In the genomic region with DNA sequence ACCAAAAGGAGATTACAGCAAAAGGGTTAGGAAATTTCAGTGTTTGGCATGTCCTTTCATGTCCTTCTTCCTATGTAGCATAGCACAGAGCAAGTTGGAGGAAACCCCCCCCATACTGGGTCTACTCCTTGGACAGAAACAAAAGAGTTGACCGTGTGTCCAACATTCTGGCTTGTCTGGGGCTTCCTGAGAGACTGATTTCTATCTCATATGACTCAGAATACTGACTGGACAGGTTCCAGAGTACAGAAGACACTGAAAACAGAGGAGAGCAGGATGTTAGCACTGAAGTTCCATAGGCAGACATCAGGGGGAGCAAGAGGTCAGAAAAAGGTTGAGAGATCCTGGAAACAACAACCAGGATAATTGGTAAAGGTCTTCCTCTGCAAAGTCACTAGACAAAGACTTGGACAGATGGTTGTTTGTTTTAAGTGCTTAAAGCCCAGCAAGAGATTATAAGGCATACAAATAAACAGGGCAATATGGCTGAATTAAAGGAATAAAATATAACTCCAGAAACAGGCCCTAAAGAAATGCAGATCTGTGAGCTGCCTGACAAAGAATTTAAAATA, we compare ENCODE assay signal across 9 cellular contexts. TPM values are rescaled to one million over a fixed set of nuclear protein-coding genes. Genes with fewer than 3 reads are reported as not detected.
DNase-seq lines count a peak whose midpoint lies in the region; ATAC-seq and TF ChIP-seq lines count a peak whose summit lies in the region.
"Had no signal": no experiment of that assay in that cellular context is flagged by ENCODE, and none has a peak within 500 bp of the region (broad histone marks: within the 10 kb centered on the region; RNA-seq: fewer than 3 reads in every experiment).

No MANE protein-coding gene starts in this region.

- no peak overlapping the region for H3K4me3 ChIP-seq in GM12865 (ENCODE audit: low read depth, low read length)
- H3K4me3 ChIP-seq in RWPE2 (ENCODE audit: severe bottlenecking): no peak overlapping the region
- no peak overlapping the region for H3K4me3 ChIP-seq in trophoblast cell (ENCODE audit: low read depth, low read length)
- no peak overlapping the region for H3K4me3 ChIP-seq in aorta (ENCODE audit: low read length in 2 of 2)
- H3K4me3 ChIP-seq: ovary had no signal

- H3K79me1 ChIP-seq in trophoblast cell (ENCODE audit: low read length): peaks cover 8% of the 10 kb centered on the region

- peak overlapping the region; percentile 24 for H3K14ac ChIP-seq in trophoblast cell (ENCODE audit: low read length)

- H4K12ac ChIP-seq in trophoblast cell (ENCODE audit: low read depth, low read length): no peak overlapping the region

- TF ChIP-seq CTCF in GM12865 (IDR thresholded peaks at IDR 0.05; ENCODE audit: insufficient read depth, low read depth, low read length, missing control alignments) (peak; percentile 84), RWPE2 (IDR thresholded peaks at IDR 0.05; ENCODE audit: poor library complexity, severe bottlenecking) (peak; percentile 93), foreskin keratinocyte (conservative IDR thresholded peaks at IDR 0.05) (peak; percentile 93)

- ATAC-seq in RWPE2 (ENCODE audit: low read depth): peak; percentile 98
- peak; percentile 97 for ATAC-seq in foreskin keratinocyte
- ATAC-seq in aorta (ENCODE audit: low FRiP score): peak; percentile 80

- H3K23ac ChIP-seq in trophoblast cell (ENCODE audit: low read length): no peak overlapping the region

- peak overlapping the region; percentile 45 for H3K4me2 ChIP-seq in trophoblast cell (ENCODE audit: low read length)

- peak overlapping the region; percentile 91 for H2BK5ac ChIP-seq in trophoblast cell (ENCODE audit: low read depth, low read length, poor library complexity)

- DNase-seq in GM12865 (ENCODE audit: low read depth) (peak; percentile 73), Kasumi-1 (lab: John Stamatoyannopoulos, UW) (peak; percentile 81 to 90), RWPE2 (ENCODE audit: low spot score) (peak; percentile 90), foreskin keratinocyte (peak; percentile 95 to 97), trophoblast cell (peak; percentile 84 to 93), aorta (no peak), NCI-H1048 (lab: John Stamatoyannopoulos, UW) (no peak)
- peak; percentile 7 to 9 for DNase-seq in activated T-helper 1 cell treated with anti-CD3 and anti-CD28 coated beads, Interleukin-2, amount 50 U/mL, for 16 hours (ENCODE audit: low read depth in 1 of 2, low spot score in 1 of 2)

- H3K27ac ChIP-seq in RWPE2 (ENCODE audit: poor library complexity, severe bottlenecking): peak overlapping the region; percentile 88
- H3K27ac ChIP-seq in foreskin keratinocyte: peak overlapping the region; percentile 9
- peak overlapping the region; percentile 97 for H3K27ac ChIP-seq in trophoblast cell (ENCODE audit: low read depth, low read length)
- H3K27ac ChIP-seq in aorta (ENCODE audit: low read depth in 1 of 2, low read length in 2 of 2): no peak overlapping the region
- H3K27ac ChIP-seq: ovary had no signal

- H3K9me3 ChIP-seq in RWPE2 (ENCODE audit: severe bottlenecking): no peaks in the 10 kb centered on the region
- H3K9me3 ChIP-seq in trophoblast cell (ENCODE audit: insufficient read depth, low read depth, low read length): no peaks in the 10 kb centered on the region
- no peaks in the 10 kb centered on the region for H3K9me3 ChIP-seq in aorta (ENCODE audit: control insufficient read depth, low read length)
- H3K9me3 ChIP-seq: ovary had no signal

- no peaks in the 10 kb centered on the region for H3K79me2 ChIP-seq in trophoblast cell (ENCODE audit: control insufficient read depth, insufficient read depth, low read length, poor library complexity)

- intact Hi-C loops in aorta (cut with DNase I): loop anchor here in 1 of 2 donors (2.0 kb wide), 1 partner anchor 198 kb away; no protein-coding TSS in a partner anchor

- H4K8ac ChIP-seq in trophoblast cell (ENCODE audit: low read depth, low read length): peak overlapping the region; percentile 62

- H2BK120ac ChIP-seq in trophoblast cell (ENCODE audit: insufficient read depth, low read length, poor library complexity): peak overlapping the region; percentile 90

- no peak overlapping the region for H2AFZ ChIP-seq in trophoblast cell (ENCODE audit: insufficient read depth, low read length, poor library complexity)

- H3K4me1 ChIP-seq in RWPE2 (ENCODE audit: insufficient read depth, poor library complexity, severe bottlenecking): peaks cover 8% of the 10 kb centered on the region
- peaks cover 8% of the 10 kb centered on the region for H3K4me1 ChIP-seq in foreskin keratinocyte
- H3K4me1 ChIP-seq in trophoblast cell (ENCODE audit: control insufficient read depth in 1 of 2, insufficient read depth in 2 of 2, low read length in 2 of 2): peaks cover 0 to 3% of the 10 kb centered on the region in 2 experiments
- H3K4me1 ChIP-seq in aorta (ENCODE audit: control insufficient read depth in 1 of 2, insufficient read depth in 2 of 2, low read length in 2 of 2): no peaks in the 10 kb centered on the region

- H3K4ac ChIP-seq in trophoblast cell (ENCODE audit: low read depth, low read length): no peak overlapping the region

- H3K9ac ChIP-seq in trophoblast cell (ENCODE audit: low read length): no peak overlapping the region

- no peak overlapping the region for H2AK5ac ChIP-seq in trophoblast cell (ENCODE audit: low read length)

- no peak overlapping the region for H3K18ac ChIP-seq in trophoblast cell (ENCODE audit: low read length)

- no peaks in the 10 kb centered on the region for H3K36me3 ChIP-seq in RWPE2 (ENCODE audit: low read depth)
- H3K36me3 ChIP-seq in trophoblast cell (ENCODE audit: control insufficient read depth in 1 of 2, insufficient read depth in 2 of 2, low read length in 2 of 2): no peaks in the 10 kb centered on the region
- H3K36me3 ChIP-seq in aorta (ENCODE audit: control insufficient read depth in 1 of 2, insufficient read depth in 2 of 2, low read length in 1 of 2): no peaks in the 10 kb centered on the region
- H3K36me3 ChIP-seq: ovary had no signal

- H3K27me3 ChIP-seq in RWPE2 (ENCODE audit: insufficient read depth, poor library complexity, severe bottlenecking) (no peaks in the 10 kb centered on the region), foreskin keratinocyte (no peaks in the 10 kb centered on the region), trophoblast cell (ENCODE audit: insufficient read depth, low read length) (no peaks in the 10 kb centered on the region), aorta (ENCODE audit: control insufficient read depth in 1 of 2, insufficient read depth in 2 of 2, low read length in 1 of 2) (no peaks in the 10 kb centered on the region)
- H3K27me3 ChIP-seq: ovary had no signal

- no peak overlapping the region for H4K91ac ChIP-seq in trophoblast cell (ENCODE audit: low read depth, low read length)

- no CpG with 5 or more reads among the region's 1 CpG for WGBS in trophoblast cell (ENCODE audit: extremely low coverage, insufficient coverage, insufficient read length)
- 0 to 15% methylated on average over 1 of the region's 1 CpG for WGBS in aorta, 2 donors

- H2BK12ac ChIP-seq in trophoblast cell (ENCODE audit: low read length): peak overlapping the region; percentile 71

RNA-seq across cellular contexts. Expression of gene USP49, which starts 48.4 kb away (rescaled TPM):
- total RNA-seq in foreskin keratinocyte (1.1 and 1.3 TPM in 2 replicates), aorta (1 to 10 TPM; 2.3 to 5.3 TPM)
- polyA plus RNA-seq in foreskin keratinocyte (0.27 and 0.35 TPM in 2 replicates), aorta (1 to 10 TPM; 1.3 to 1.5 TPM)
- 3.4 TPM in 2 replicates for polyA plus RNA-seq in trophoblast cell (2013)

RNA-seq across cellular contexts. Expression of gene TOMM6, which starts 59.3 kb away (rescaled TPM):
- total RNA-seq in foreskin keratinocyte (223 and 285 TPM in 2 replicates), aorta (10 to 100 TPM; 74.8 to 75.5 TPM)
- polyA plus RNA-seq in foreskin keratinocyte (453 and 519 TPM in 2 replicates), aorta (100 to 1,000 TPM; 213 to 236 TPM)
- polyA plus RNA-seq in trophoblast cell (2013): 214 and 233 TPM in 2 replicates

Comparison
In these comparisons a context has a peak if more than half of its experiments do, and no peak if none do; other contexts are left out.
1. DNase-seq: peak in GM12865 (single experiment), Kasumi-1 (2 of 2), RWPE2 (single experiment), activated T-helper 1 cell treated with anti-CD3 and anti-CD28 coated beads, Interleukin-2, amount 50 U/mL, for 16 hours (2 of 2), foreskin keratinocyte (2 of 2) and trophoblast cell (2 of 2); none in aorta (0 of 2) and NCI-H1048 (single experiment).
2. H3K27ac ChIP-seq: peak in RWPE2 (single experiment), foreskin keratinocyte (single experiment) and trophoblast cell (single experiment); none in aorta (0 of 2).
3. Peak in every context shown above with its lines, with median percentiles within 50 percentile points of each other: CTCF ChIP-seq and ATAC-seq.